In genomic region chr11:107490836-107491235, GRCh38 we compare ENCODE assay signal across 8 cellular contexts.
"Had no signal": no experiment of that assay in that cellular context is flagged by ENCODE, and none has a peak within 500 bp of the region (broad histone marks: within the 10 kb centered on the region; RNA-seq: fewer than 3 reads in every experiment).

No MANE protein-coding gene starts in this region.

- ATAC-seq: HCT116, HepG2 had no signal

- H3K36me3 ChIP-seq: HAP-1 had no signal

- DNase-seq: GOT3, H7, HFFc6, KBM-7 had no signal

- H3K9me3 ChIP-seq: HAP-1 had no signal

- H3K27ac ChIP-seq: HL-60 had no signal

- H3K4me3 ChIP-seq: HAP-1 had no signal
